Comparison of ENCODE assay signal across 8 cellular contexts in the genomic region with DNA sequence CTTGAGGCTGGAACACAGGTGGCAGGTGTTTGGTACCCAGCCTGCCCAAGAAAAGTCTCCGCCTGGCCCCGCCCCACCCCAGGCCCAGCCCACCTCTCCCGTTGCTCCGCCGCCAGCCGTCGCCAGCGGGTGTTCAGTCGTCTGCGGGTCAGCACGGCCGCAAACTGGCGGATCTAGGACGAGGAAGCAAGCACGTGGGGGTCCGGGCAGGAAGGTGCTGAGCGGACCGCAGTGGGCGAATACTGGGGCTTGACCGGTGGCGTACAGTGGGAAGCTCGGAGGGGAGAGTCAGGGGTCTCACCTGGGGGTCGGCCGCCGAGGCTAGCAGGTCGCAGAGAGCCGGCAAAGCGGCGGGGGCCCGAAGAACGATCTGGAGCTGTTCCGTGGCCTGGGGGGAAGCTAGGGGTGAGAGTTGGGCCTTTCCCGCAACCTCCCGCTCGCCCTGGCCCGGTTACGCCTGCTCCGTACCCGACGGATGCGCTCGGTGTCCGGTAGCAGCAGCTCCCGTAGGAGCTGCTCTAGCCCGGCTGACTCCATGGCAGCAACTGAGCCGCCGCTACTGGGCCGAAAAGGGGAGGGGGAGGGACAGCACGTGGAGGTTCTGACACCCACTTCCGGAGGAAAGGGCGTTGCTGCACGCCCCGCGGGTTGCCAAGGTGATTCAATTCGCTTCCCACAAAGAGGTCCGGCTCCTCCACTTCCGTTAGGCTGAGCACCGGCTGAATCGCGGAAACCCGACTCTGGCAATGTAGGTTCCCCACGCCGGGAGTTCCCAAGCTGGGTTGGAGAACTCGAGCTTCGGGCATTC. TPM values are rescaled to one million over a fixed set of nuclear protein-coding genes. Genes with fewer than 3 reads are reported as not detected.
DNase-seq lines count a peak whose midpoint lies in the region; ATAC-seq and TF ChIP-seq lines count a peak whose summit lies in the region.

A gene with protein sequence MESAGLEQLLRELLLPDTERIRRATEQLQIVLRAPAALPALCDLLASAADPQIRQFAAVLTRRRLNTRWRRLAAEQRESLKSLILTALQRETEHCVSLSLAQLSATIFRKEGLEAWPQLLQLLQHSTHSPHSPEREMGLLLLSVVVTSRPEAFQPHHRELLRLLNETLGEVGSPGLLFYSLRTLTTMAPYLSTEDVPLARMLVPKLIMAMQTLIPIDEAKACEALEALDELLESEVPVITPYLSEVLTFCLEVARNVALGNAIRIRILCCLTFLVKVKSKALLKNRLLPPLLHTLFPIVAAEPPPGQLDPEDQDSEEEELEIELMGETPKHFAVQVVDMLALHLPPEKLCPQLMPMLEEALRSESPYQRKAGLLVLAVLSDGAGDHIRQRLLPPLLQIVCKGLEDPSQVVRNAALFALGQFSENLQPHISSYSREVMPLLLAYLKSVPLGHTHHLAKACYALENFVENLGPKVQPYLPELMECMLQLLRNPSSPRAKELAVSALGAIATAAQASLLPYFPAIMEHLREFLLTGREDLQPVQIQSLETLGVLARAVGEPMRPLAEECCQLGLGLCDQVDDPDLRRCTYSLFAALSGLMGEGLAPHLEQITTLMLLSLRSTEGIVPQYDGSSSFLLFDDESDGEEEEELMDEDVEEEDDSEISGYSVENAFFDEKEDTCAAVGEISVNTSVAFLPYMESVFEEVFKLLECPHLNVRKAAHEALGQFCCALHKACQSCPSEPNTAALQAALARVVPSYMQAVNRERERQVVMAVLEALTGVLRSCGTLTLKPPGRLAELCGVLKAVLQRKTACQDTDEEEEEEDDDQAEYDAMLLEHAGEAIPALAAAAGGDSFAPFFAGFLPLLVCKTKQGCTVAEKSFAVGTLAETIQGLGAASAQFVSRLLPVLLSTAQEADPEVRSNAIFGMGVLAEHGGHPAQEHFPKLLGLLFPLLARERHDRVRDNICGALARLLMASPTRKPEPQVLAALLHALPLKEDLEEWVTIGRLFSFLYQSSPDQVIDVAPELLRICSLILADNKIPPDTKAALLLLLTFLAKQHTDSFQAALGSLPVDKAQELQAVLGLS (minus strand): TSS at position 566 of the 808 bp plus-strand sequence. CDS start 29 bp downstream, at position 537.

- H3K4me1 Mint-ChIP-seq in T-cell, result peaks cover 38 to 50% (median 40%) of the 10 kb centered on the region in 3 donors

- peaks cover 0 to 24% (median 14%) of the 10 kb centered on the region in 12 donors for H3K4me1 ChIP-seq in heart left ventricle
- H3K4me1 ChIP-seq in transverse colon, result peaks cover 12 to 20% (median 12%) of the 10 kb centered on the region in 4 donors

- H3K36me3 Mint-ChIP-seq in T-cell, result peaks cover 29% of the 10 kb centered on the region

- no peaks in the 10 kb centered on the region for H3K27me3 ChIP-seq in heart left ventricle
- no peaks in the 10 kb centered on the region for H3K27me3 ChIP-seq in transverse colon

- TF ChIP-seq EP300 in transverse colon (IDR thresholded peaks at IDR 0.05; ENCODE audit: low read depth), result no peak

- TF ChIP-seq CTCF in GM13976 (IDR thresholded peaks at IDR 0.05; ENCODE audit: borderline replicate concordance, control extremely low read depth, extremely low read depth, insufficient read depth, missing control alignments) (no peak), heart left ventricle (IDR thresholded peaks at IDR 0.05) (no peak), transverse colon (IDR thresholded peaks at IDR 0.05) (no peak)

- H3K36me3 ChIP-seq in heart left ventricle, result peaks cover 0 to 70% (median 54%) of the 10 kb centered on the region in 9 donors
- H3K36me3 ChIP-seq in transverse colon, result peaks cover 0 to 13% (median 0%) of the 10 kb centered on the region in 4 donors

- in situ Hi-C loops in GM13976 (cut with MboI; ENCODE audit: low sequenced_read_pairs, unreplicated experiment), result no loop called here
- in situ Hi-C loops in transverse colon (cut with MboI; ENCODE audit: low pct_ligation_motif_present in 1 of 4, low pct_unique_long_range_greater_than_20kb in 1 of 4, low sequenced_read_pairs in 3 of 4), result no loop called here

- peak in 1 of 2 donors; percentile 45 for TF ChIP-seq POLR2A in heart left ventricle (IDR thresholded peaks at IDR 0.05)
- peak; percentile 63 for TF ChIP-seq POLR2A in transverse colon (IDR thresholded peaks at IDR 0.05)

- peak within 1 kb of the TSS; percentile 86 to 89 (median 89) for H3K4me3 Mint-ChIP-seq in T-cell

- no peaks in the 10 kb centered on the region for H3K9me3 Mint-ChIP-seq in T-cell

- CTCF ChIA-PET in T-cell (lab: Charles Lee), result interaction anchor here (0.6 to 1.7 kb wide), 5 partner anchors 15 to 54 kb away, joined by 3 to 10 read pairs (median 3); a partner anchor contains a TSS

- no peaks in the 10 kb centered on the region for H3K27me3 Mint-ChIP-seq in T-cell

- H3K9me3 ChIP-seq in heart left ventricle (no peaks in the 10 kb centered on the region), transverse colon (no peaks in the 10 kb centered on the region)

- H3K27ac Mint-ChIP-seq in T-cell, result peak within 1 kb of the TSS; percentile 89 to 94

- POLR2A ChIA-PET in T-cell (lab: Charles Lee), result interaction anchor here (0.6 to 1.1 kb wide), 5 partner anchors 27 to 110 kb away, joined by 3 to 7 read pairs (median 4); a partner anchor contains a TSS

- peak; percentile 89 for ATAC-seq in HG02852 (IDR thresholded peaks at IDR 0.05; ENCODE audit: unreplicated experiment)
- peak; percentile 91 to 95 (median 94) for ATAC-seq in T-cell (replicated peaks in 1 of 4)
- peak; percentile 92 to 98 (median 94) for ATAC-seq in heart left ventricle

- intact Hi-C loops in heart left ventricle (cut with DNase I), result loop anchor here in 2 of 10 donors (1.0 to 2.0 kb wide), 2 partner anchors 27 to 74 kb away; a partner anchor contains a TSS
- intact Hi-C loops in transverse colon (cut with DNase I; ENCODE audit: low total_unique reads), result no loop called here

- no peak within 1 kb of the TSS for H3K27ac ChIP-seq in adipose tissue (ENCODE audit: low read depth, low read length)
- H3K27ac ChIP-seq in heart left ventricle, result peak within 1 kb of the TSS in 11 of 12 donors; percentile 41 to 80 (median 67)
- peak within 1 kb of the TSS; percentile 74 to 93 (median 82) for H3K27ac ChIP-seq in transverse colon

- DNase-seq in GM13976 (ENCODE audit: low spot score), result peak; percentile 99
- DNase-seq in NCI-H146 (lab: John Stamatoyannopoulos, UW), result peak; percentile 97
- DNase-seq in T-cell, result peak; percentile 83 to 96 (median 94)
- DNase-seq in heart left ventricle, result peak; percentile 96 to 98 (median 97)
- peak; percentile 93 for DNase-seq in pons (ENCODE audit: low spot score)
- DNase-seq in transverse colon, result peak; percentile 96

- WGBS in adipose tissue, 3 donors, result 0 to 1% (median 1%) methylated on average over 61 to 65 of the region's 65 CpGs
- 0 to 1% (median 1%) methylated on average over 23 to 65 of the region's 65 CpGs for WGBS in heart left ventricle, 4 donors
- WGBS in transverse colon (ENCODE audit: low coverage in 1 of 2), 2 donors, result 0% methylated on average over 57 of the region's 65 CpGs; no CpG with 5 or more reads in 1 of the 2 donors

- peak within 1 kb of the TSS; percentile 48 to 83 (median 69) for H3K4me3 ChIP-seq in heart left ventricle
- H3K4me3 ChIP-seq in transverse colon, result peak within 1 kb of the TSS; percentile 52 to 86 (median 72)

RNA-seq across cellular contexts. Expression of the gene that starts here (rescaled TPM):
- 10 to 100 TPM; 34.4 to 53.4 (median 39.6) TPM for total RNA-seq in T-cell
- 10 to 100 TPM; 11.7 to 36.1 (median 26.7) TPM for polyA plus RNA-seq in adipose tissue
- total RNA-seq in heart left ventricle, result 10 to 100 TPM in 8 of 9 donors, 1 to 10 TPM in 1; 9.1 to 25.6 (median 17.2) TPM
- polyA plus RNA-seq in heart left ventricle, result 10 to 100 TPM in 1 of 2 donors, 1 to 10 TPM in 1; 1.8 to 40.0 TPM
- 10 to 100 TPM in 3 of 4 donors, 1 to 10 TPM in 1; 10.0 to 60.5 (median 37.3) TPM for total RNA-seq in transverse colon
